Comparison of ENCODE assay signal across 8 cellular contexts in genomic region chr10:95907454-95908253, GRCh38. TPM values are rescaled to one million over a fixed set of nuclear protein-coding genes. Genes with fewer than 3 reads are reported as not detected.
A peak's percentile ranks its signal among the peaks of the same experiment; 100 is the strongest.
DNase-seq lines count a peak whose midpoint lies in the region; ATAC-seq and TF ChIP-seq lines count a peak whose summit lies in the region.

Gene CC2D2B, plus strand, starts transcription at chr10:95907975. Its CDS starts 3,349 bp downstream, at chr10:95911324.

- no peaks in the 10 kb centered on the region for H3K27me3 ChIP-seq in gastroesophageal sphincter
- peaks cover 5% of the 10 kb centered on the region for H3K27me3 ChIP-seq in neutrophil
- H3K27me3 ChIP-seq in suprapubic skin = no peaks in the 10 kb centered on the region

- peak in 1 of 2 donors; percentile 28 for TF ChIP-seq POLR2A in gastroesophageal sphincter (IDR thresholded peaks at IDR 0.05)
- TF ChIP-seq POLR2A in suprapubic skin (IDR thresholded peaks at IDR 0.05) = no peak

- H3K4me1 ChIP-seq in gastroesophageal sphincter = peaks cover 0 to 11% (median 3%) of the 10 kb centered on the region in 3 donors
- peaks cover 10 to 16% of the 10 kb centered on the region in 2 experiments for H3K4me1 ChIP-seq in neutrophil (ENCODE audit: control insufficient read depth in 1 of 2, insufficient read depth in 1 of 2, low read depth in 1 of 2, low read length in 1 of 2)
- H3K4me1 ChIP-seq in suprapubic skin = peaks cover 7% of the 10 kb centered on the region

- peak in 1 of 4 experiments; percentile 23 for TF ChIP-seq CTCF in gastroesophageal sphincter (IDR thresholded peaks at IDR 0.05)
- TF ChIP-seq CTCF in neutrophil (IDR thresholded peaks at IDR 0.05) = no peak
- no peak for TF ChIP-seq CTCF in suprapubic skin (IDR thresholded peaks at IDR 0.05)

- H3K27ac ChIP-seq in gastroesophageal sphincter (peak within 1 kb of the TSS; percentile 65 to 91 (median 90)), neutrophil (peak within 1 kb of the TSS; percentile 2), suprapubic skin (peak within 1 kb of the TSS; percentile 71)

- no CpG with 5 or more reads among the region's 69 CpGs for WGBS in gastroesophageal sphincter (ENCODE audit: low coverage in 1 of 2), 2 donors
- under 1% methylated on average over 14 of the region's 69 CpGs for WGBS in suprapubic skin

- TF ChIP-seq EP300 in gastroesophageal sphincter (IDR thresholded peaks at IDR 0.05) = no peak
- TF ChIP-seq EP300 in suprapubic skin (IDR thresholded peaks at IDR 0.05) = no peak

- no peaks in the 10 kb centered on the region for H3K9me3 ChIP-seq in gastroesophageal sphincter
- no peaks in the 10 kb centered on the region for H3K9me3 ChIP-seq in neutrophil
- no peaks in the 10 kb centered on the region for H3K9me3 ChIP-seq in suprapubic skin

- ATAC-seq in GM21723 (IDR thresholded peaks at IDR 0.05; ENCODE audit: unreplicated experiment) (peak; percentile 90), gastroesophageal sphincter (peak; percentile 94)

- H3K36me3 ChIP-seq in gastroesophageal sphincter (peaks cover 0 to 17% of the 10 kb centered on the region in 2 donors), neutrophil (no peaks in the 10 kb centered on the region), suprapubic skin (peaks cover 12% of the 10 kb centered on the region)

- H3K4me3 ChIP-seq in gastroesophageal sphincter (peak within 1 kb of the TSS; percentile 58 to 63), neutrophil (ENCODE audit: low read depth in 1 of 2, low read length in 1 of 2) (peak within 1 kb of the TSS; percentile 65 to 74), suprapubic skin (peak within 1 kb of the TSS; percentile 71)

- DNase-seq in ELR (ENCODE audit: low read depth) (peak; percentile 80), KG1 (lab: John Stamatoyannopoulos, UW) (peak; percentile 73), SHP77 (lab: John Stamatoyannopoulos, UW) (peak; percentile 76 to 86), suprapubic skin (ENCODE audit: low spot score in 2 of 2) (peak; percentile 85 to 91)
- peak; percentile 69 for DNase-seq in activated naive CD4-positive, alpha-beta T cell treated with Interleukin-2 at 50 U/mL for 16 hours

RNA-seq across cellular contexts. Expression of gene CC2D2B, which starts in this region (rescaled TPM):
- total RNA-seq in gastroesophageal sphincter (1 to 10 TPM; 1.7 to 5.0 (median 2.4) TPM), suprapubic skin (1 to 10 TPM in 1 of 4 donors, under 1 TPM in 2, not detected in 1; 0.47 to 3.9 (median 0.72) TPM)

Comparison
In these comparisons a context has a peak if more than half of its experiments do, and no peak if none do; other contexts are left out.
1. Peak in every context shown above with its lines: DNase-seq, ATAC-seq, H3K4me3 ChIP-seq and H3K27ac ChIP-seq.
2. H3K27ac ChIP-seq: peak in every context shown above with its lines; median percentile 90 in gastroesophageal sphincter; 71 in suprapubic skin; 2 in neutrophil.